In the genomic region with DNA sequence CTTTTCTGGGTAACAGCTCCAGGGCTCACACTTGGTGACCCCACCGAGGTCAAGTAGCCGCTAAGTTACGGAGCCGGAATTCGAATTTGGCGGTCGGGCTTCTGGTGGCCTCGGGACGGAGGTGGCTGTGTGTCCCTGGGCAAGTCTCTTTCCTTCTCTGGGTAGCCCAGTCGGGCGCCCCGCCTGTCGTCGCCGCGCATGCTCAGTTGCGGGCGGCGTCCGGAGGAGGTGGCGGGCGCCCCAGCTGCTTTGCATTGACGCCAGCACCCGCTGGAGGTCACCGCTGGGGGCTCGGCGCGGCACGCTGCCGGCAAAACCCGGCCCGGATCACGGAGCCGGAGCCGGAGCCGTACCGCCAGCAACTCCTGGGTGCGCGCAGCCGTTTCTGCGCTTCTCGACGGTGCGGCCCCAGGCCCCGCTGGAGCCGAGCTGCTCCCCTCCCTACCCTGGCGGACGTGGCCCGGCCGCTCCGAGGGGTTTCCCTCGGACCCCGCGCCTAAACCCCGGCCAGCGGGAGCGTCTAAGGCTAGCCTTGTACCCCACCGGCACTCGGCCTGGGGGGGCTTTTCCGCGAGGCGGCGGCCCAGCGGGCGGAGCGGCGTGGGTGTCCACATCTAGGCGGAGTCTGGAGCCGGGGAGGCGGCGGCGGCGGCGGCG, we compare ENCODE assay signal across 9 cellular contexts. TPM values are rescaled to one million over a fixed set of nuclear protein-coding genes. Genes with fewer than 3 reads are reported as not detected.
A peak's percentile ranks its signal among the peaks of the same experiment; 100 is the strongest.
DNase-seq lines count a peak whose midpoint lies in the region; ATAC-seq, FAIRE-seq and TF ChIP-seq lines count a peak whose summit lies in the region.
"Had no signal": no experiment of that assay in that cellular context is flagged by ENCODE, and none has a peak within 500 bp of the region (broad histone marks: within the 10 kb centered on the region; RNA-seq: fewer than 3 reads in every experiment).

No MANE protein-coding gene starts in this region.

- H3K9me3 ChIP-seq in BE2C (no peaks in the 10 kb centered on the region), HepG2 (ENCODE audit: low read length) (no peaks in the 10 kb centered on the region)

- H3K4me3 ChIP-seq in BE2C (ENCODE audit: low read depth, low read length) = peak overlapping the region; percentile 84
- peak overlapping the region; percentile 85 to 91 (median 90); a peak in 5 of 6 replicates for H3K4me3 ChIP-seq in HepG2 (replicated peaks in 1 of 3; ENCODE audit: insufficient read depth in 1 of 3, low read depth in 2 of 3, low read length in 3 of 3)

- intact Hi-C loops in HepG2 (cut with micrococcal nuclease; ENCODE audit: unreplicated experiment) = no loop called here

- peak; percentile 96 for DNase-seq in BE2C
- DNase-seq in NCI-H510A treated with DMSO at 0.1 percent for 48 hours (lab: John Stamatoyannopoulos, UW) = peak; percentile 69
- DNase-seq in activated CD4-positive, alpha-beta T cell treated with anti-CD3 and anti-CD28 coated beads for 4 hours = peak; percentile 94 to 95
- DNase-seq in cortex of kidney (lab: John Stamatoyannopoulos, UW) = peak; percentile 73
- DNase-seq in HepG2 (ENCODE audit: low spot score) = peak; percentile 89
- peak; percentile 94 to 96 for DNase-seq in stimulated activated CD4-positive, alpha-beta T cell treated with anti-CD3 and anti-CD28 coated beads, Interleukin-2, amount 100 ng/mL, for 48 hours

- H3K4me1 ChIP-seq in BE2C = no peaks in the 10 kb centered on the region
- H3K4me1 ChIP-seq in HepG2 (ENCODE audit: insufficient read depth, low read length) = peaks cover 55% of the 10 kb centered on the region

- no TSS peak for BruUV-seq in HepG2 (replicated peaks; lab: Mats Ljungman, UMichigan)

- no peak overlapping the region for H2AFZ ChIP-seq in HepG2 (ENCODE audit: low read length)

- no peak; the same call in 1 of the 2 replicates for TF ChIP-seq RAD21 in HepG2 (CRISPR knock-in tag; IDR thresholded peaks at IDR 0.05)

- CTCF ChIA-PET in HepG2 (lab: Yijun Ruan, JAX; ENCODE audit: low intra/inter-chr PET ratio, low total read pairs) = no interaction called here

- ATAC-seq in HG03432 (IDR thresholded peaks at IDR 0.05; ENCODE audit: unreplicated experiment) (peak; percentile 74), HepG2 (peak; percentile 72)

- peak in 1 of 2 experiments; percentile 24; a peak in 2 of 4 replicates for TF ChIP-seq EP300 in HepG2 (IDR thresholded peaks at IDR 0.05; ENCODE audit: low read depth in 2 of 2, low read length in 2 of 2)
- 0 out of 2 replicates have a peak, but pooled peaks have one; percentile 12 for TF ChIP-seq EP300 in HepG2 (CRISPR knock-in tag; IDR thresholded peaks at IDR 0.05; ENCODE audit: borderline replicate concordance)

- H3K4me2 ChIP-seq in HepG2 (ENCODE audit: low read depth, low read length) = peak overlapping the region; percentile 89

- peak; percentile 49 for FAIRE-seq in HepG2 (lab: Jason Lieb, UNC)
- FAIRE-seq: endometrium had no signal

- H3K36me3 ChIP-seq in BE2C = no peaks in the 10 kb centered on the region
- H3K36me3 ChIP-seq in HepG2 (replicated peaks in 1 of 2; ENCODE audit: control insufficient read depth in 1 of 2, insufficient read depth in 2 of 2, low read length in 2 of 2) = no peaks in the 10 kb centered on the region

- in situ Hi-C loops in HepG2 (cut with HindIII; ENCODE audit: extremely low pct_ligation_motif_present, low pct_unique_long_range_greater_than_20kb) = no loop called here

- TF ChIP-seq CTCF in BE2C (IDR thresholded peaks at IDR 0.05; ENCODE audit: low read depth, low read length) = no peak; the same call in 1 of the 2 replicates
- peak; percentile 43 for TF ChIP-seq CTCF in HepG2 (CRISPR knock-in tag; IDR thresholded peaks at IDR 0.05)

- 0% methylated on average over 12 of the region's 75 CpGs for WGBS in HepG2 (ENCODE audit: low lambda C conversion rate)

- POLR2A ChIA-PET in HepG2 (lab: Yijun Ruan, JAX) = interaction anchor here (0.7 to 3.2 kb wide), 12 partner anchors 11 to 265 kb away, joined by 3 to 9 read pairs (median 4); partner anchors contain the start of gene SEC11A

- H3K9ac ChIP-seq in HepG2 (ENCODE audit: insufficient read depth, low read depth, low read length) = peak overlapping the region; percentile 82

- H3K27me3 ChIP-seq in BE2C (no peaks in the 10 kb centered on the region), HepG2 (ENCODE audit: control insufficient read depth in 1 of 2, insufficient read depth in 2 of 2, low read length in 2 of 2) (peaks cover 3 to 11% of the 10 kb centered on the region in 2 experiments; a peak in 1 of 5 replicates)

- H4K20me1 ChIP-seq in HepG2 (ENCODE audit: insufficient read depth, low read length) = peaks cover 11% of the 10 kb centered on the region

- H3K27ac ChIP-seq in HepG2 (ENCODE audit: extremely low read length, insufficient read depth, low read length) = peak overlapping the region; percentile 86

- TF ChIP-seq POLR2A in GM19193 (IDR thresholded peaks at IDR 0.05; ENCODE audit: extremely low read depth, insufficient read depth, insufficient read length) (peak; percentile 52), HepG2 (IDR thresholded peaks at IDR 0.05; ENCODE audit: insufficient read depth in 1 of 2, low read depth in 2 of 2, low read length in 2 of 2) (peak in 1 of 2 experiments; percentile 61; a peak in 3 of 4 replicates)

- peaks cover 42% of the 10 kb centered on the region for H3K79me2 ChIP-seq in HepG2 (ENCODE audit: insufficient read depth, low read length)

TF ChIP-seq in HepG2, 621 proteins besides CTCF, POLR2A, EP300 and RAD21 (continues in another document):
- TF ChIP-seq SIN3A (IDR thresholded peaks at IDR 0.05; ENCODE audit: borderline replicate concordance, low read depth, low read length) (no peak), CEBPB (IDR thresholded peaks at IDR 0.05; ENCODE audit: borderline replicate concordance, low read depth, low read length) (no peak), FOXM1 (CRISPR knock-in tag; IDR thresholded peaks at IDR 0.05) (no peak), TBX3 (IDR thresholded peaks at IDR 0.05; ENCODE audit: borderline replicate concordance) (peak; percentile 51; the same call in 1 of the 2 replicates), MEIS1 (CRISPR knock-in tag; IDR thresholded peaks at IDR 0.05; ENCODE audit: borderline replicate concordance) (peak; percentile 66; the same call in 1 of the 2 replicates), NR0B2 (CRISPR knock-in tag; IDR thresholded peaks at IDR 0.05) (peak; percentile 45; the same call in 1 of the 2 replicates), AGO1 (IDR thresholded peaks at IDR 0.05; ENCODE audit: low read depth, low read length, poor library complexity, severe bottlenecking) (no peak), ELF1 (CRISPR knock-in tag; IDR thresholded peaks at IDR 0.05) (no peak; the same call in 1 of the 2 replicates), ZNF550 (CRISPR knock-in tag; IDR thresholded peaks at IDR 0.05; ENCODE audit: borderline replicate concordance) (no peak), CBX5 (CRISPR knock-in tag; IDR thresholded peaks at IDR 0.05; ENCODE audit: borderline replicate concordance) (peak; percentile 77; the same call in 1 of the 2 replicates), ARHGAP35 (CRISPR knock-in tag; IDR thresholded peaks at IDR 0.05; ENCODE audit: borderline replicate concordance) (no peak; the same call in 1 of the 2 replicates), ZNF44 (CRISPR knock-in tag; IDR thresholded peaks at IDR 0.05) (no peak), ZNF619 (CRISPR knock-in tag; IDR thresholded peaks at IDR 0.05) (no peak)
- TF ChIP-seq, protein P1, sequence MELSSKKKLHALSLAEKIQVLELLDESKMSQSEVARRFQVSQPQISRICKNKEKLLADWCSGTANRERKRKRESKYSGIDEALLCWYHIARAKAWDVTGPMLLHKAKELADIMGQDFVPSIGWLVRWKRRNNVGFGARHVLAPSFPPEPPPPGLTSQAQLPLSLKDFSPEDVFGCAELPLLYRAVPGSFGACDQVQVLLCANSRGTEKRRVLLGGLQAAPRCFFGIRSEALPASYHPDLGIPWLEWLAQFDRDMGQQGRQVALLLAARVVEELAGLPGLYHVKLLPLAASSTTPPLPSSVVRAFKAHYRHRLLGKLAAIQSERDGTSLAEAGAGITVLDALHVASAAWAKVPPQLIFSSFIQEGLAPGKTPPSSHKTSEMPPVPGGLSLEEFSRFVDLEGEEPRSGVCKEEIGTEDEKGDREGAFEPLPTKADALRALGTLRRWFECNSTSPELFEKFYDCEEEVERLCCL (CRISPR knock-in tag; IDR thresholded peaks at IDR 0.05; ENCODE audit: borderline replicate concordance) = 0 out of 2 replicates have a peak, but pooled peaks have one; percentile 35

RNA-seq across cellular contexts. Expression of gene PDE8A, which starts 0.5 kb away (rescaled TPM):
- polyA plus RNA-seq in BE2C (2012; ENCODE audit: insufficient read depth, insufficient read length, low read depth) = 4.1 TPM
- 24.2 and 26.3 TPM in 2 replicates for total RNA-seq in HepG2 (2016; rRNA removed; fragmentation: Illumina TruSeq; extraction: Trizol)
- total RNA-seq in HepG2 (2016; cell fraction: cytosol; rRNA removed; fragmentation: Illumina TruSeq; extraction: Trizol; ENCODE audit: low read depth) = 46.8 and 50.2 TPM in 2 replicates
- total RNA-seq in HepG2 (2016; cell fraction: insoluble cytoplasmic fraction; rRNA removed; fragmentation: Illumina TruSeq; extraction: Trizol) = 22.6 and 26.8 TPM in 2 replicates
- 33.9 and 39.4 TPM in 2 replicates for total RNA-seq in HepG2 (2016; cell fraction: membrane; rRNA removed; fragmentation: Illumina TruSeq; extraction: Trizol)
- 46.0 and 49.4 TPM in 2 replicates for total RNA-seq in HepG2 (2016; cell fraction: nucleus; rRNA removed; fragmentation: Illumina TruSeq; extraction: Trizol)
- polyA plus RNA-seq in HepG2 (2011; rRNA removed) = 41.2 and 48.5 TPM in 2 replicates
- 18.2 and 27.4 TPM in 2 replicates for polyA plus RNA-seq in HepG2 (2011; cell fraction: cytosol; rRNA removed)
- polyA plus RNA-seq in HepG2 (2011; cell fraction: nucleus; rRNA removed) = 67.4 and 75.3 TPM in 2 replicates
- 25.2 and 25.7 TPM in 2 replicates for polyA plus RNA-seq in HepG2 (2012)
- 4.8 and 5.1 TPM in 2 replicates for polyA plus RNA-seq in HepG2 (2016; cell fraction: cytosol; fragmentation: Illumina TruSeq; extraction: Trizol; ENCODE audit: low read depth)
- 22.3 and 24.1 TPM in 2 replicates for polyA plus RNA-seq in HepG2 (2016; cell fraction: insoluble cytoplasmic fraction; fragmentation: Illumina TruSeq; extraction: Trizol; ENCODE audit: low read depth)
- 14.2 and 15.0 TPM in 2 replicates for polyA plus RNA-seq in HepG2 (2016; cell fraction: membrane; fragmentation: Illumina TruSeq; extraction: Trizol; ENCODE audit: low read depth)
- polyA plus RNA-seq in HepG2 (2016; cell fraction: nucleus; fragmentation: Illumina TruSeq; extraction: Trizol; ENCODE audit: insufficient read depth, low read depth) = 82.8 and 84.3 TPM in 2 replicates
- polyA minus RNA-seq in HepG2 (2011; rRNA and poly(A)+ RNA removed; ENCODE audit: low replicate concordance) = 27.2 and 64.4 TPM in 2 replicates
- 24.8 and 25.2 TPM in 2 replicates for polyA minus RNA-seq in HepG2 (2011; cell fraction: cytosol; rRNA and poly(A)+ RNA removed)
- 124 and 137 TPM in 2 replicates for polyA minus RNA-seq in HepG2 (2011; cell fraction: nucleus; rRNA and poly(A)+ RNA removed)

Comparison
In these comparisons a context has a peak if more than half of its experiments do, and no peak if none do; other contexts are left out.
1. Peak in every context shown above with its lines: DNase-seq, ATAC-seq, H3K4me3 ChIP-seq and H3K27ac ChIP-seq.